8 cellular contexts compared by ENCODE assay signal in the genomic region with DNA sequence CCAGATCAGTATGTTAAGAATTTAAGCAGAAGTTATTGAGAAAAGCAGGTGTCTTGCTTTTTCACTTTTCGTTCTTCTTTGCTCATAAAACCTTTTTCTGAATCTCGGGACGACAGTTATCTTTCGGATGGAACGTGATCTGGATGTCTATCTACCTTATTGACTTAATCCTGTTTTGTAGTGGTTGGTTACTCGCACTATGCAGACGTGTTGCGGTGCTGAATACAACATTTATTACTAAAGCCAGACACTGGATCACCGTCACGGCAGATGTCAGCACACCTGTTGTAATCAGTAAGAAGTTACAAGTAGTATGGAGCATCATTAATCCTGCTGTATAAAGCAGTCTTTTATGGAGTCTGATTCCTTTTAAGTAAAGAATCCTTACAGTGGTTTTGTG. TPM values are rescaled to one million over a fixed set of nuclear protein-coding genes. Genes with fewer than 3 reads are reported as not detected.
DNase-seq lines count a peak whose midpoint lies in the region; ATAC-seq, FAIRE-seq and TF ChIP-seq lines count a peak whose summit lies in the region.

No MANE protein-coding gene starts in this region.

- 1% methylated on average over 10 of the region's 10 CpGs for WGBS in HepG2 (ENCODE audit: low lambda C conversion rate)

- DNase-seq in LHCN-M2 (ENCODE audit: low read depth), result peak; percentile 59
- DNase-seq in adipocyte (ENCODE audit: low read depth), result peak; percentile 20
- DNase-seq in HepG2 (ENCODE audit: low spot score), result no peak
- DNase-seq in tibial artery, result no peak
- DNase-seq in AML-193 (lab: John Stamatoyannopoulos, UW), result no peak
- DNase-seq in ACHN, result no peak

- H3K27me3 ChIP-seq in ACC112 (ENCODE audit: insufficient read depth, low read length) (no peaks in the 10 kb centered on the region), adipocyte (replicated peaks; ENCODE audit: control insufficient read depth, insufficient read depth, low read length) (no peaks in the 10 kb centered on the region), HepG2 (ENCODE audit: control insufficient read depth in 1 of 2, insufficient read depth in 2 of 2, low read length in 2 of 2) (peaks cover 0 to 5% of the 10 kb centered on the region in 2 experiments; a peak in 1 of 5 replicates), tibial artery (no peaks in the 10 kb centered on the region)

- POLR2A ChIA-PET in HepG2 (lab: Yijun Ruan, JAX), result interaction anchor here (2.0 kb wide), 1 partner anchor 131 kb away, joined by 7 read pairs; no protein-coding TSS in a partner anchor

- TF ChIP-seq EP300 in HepG2 (IDR thresholded peaks at IDR 0.05; ENCODE audit: low read depth in 2 of 2, low read length in 2 of 2) (no peak), HepG2 (CRISPR knock-in tag; IDR thresholded peaks at IDR 0.05; ENCODE audit: borderline replicate concordance) (no peak)

- no peaks in the 10 kb centered on the region for H4K20me1 ChIP-seq in HepG2 (ENCODE audit: insufficient read depth, low read length)

- peaks cover 39% of the 10 kb centered on the region for H3K79me2 ChIP-seq in ACC112 (ENCODE audit: control insufficient read depth, insufficient read depth, low read length, unreplicated experiment)
- H3K79me2 ChIP-seq in HepG2 (ENCODE audit: insufficient read depth, low read length), result peaks cover 37% of the 10 kb centered on the region

- CTCF ChIA-PET in HepG2 (lab: Yijun Ruan, JAX; ENCODE audit: low intra/inter-chr PET ratio, low total read pairs), result no interaction called here

- H3K36me3 ChIP-seq in ACC112 (ENCODE audit: insufficient read depth, low read length) (no peaks in the 10 kb centered on the region), adipocyte (ENCODE audit: control insufficient read depth, insufficient read depth, low read length, severe bottlenecking) (no peaks in the 10 kb centered on the region), HepG2 (replicated peaks in 1 of 2; ENCODE audit: control insufficient read depth in 1 of 2, insufficient read depth in 2 of 2, low read length in 2 of 2) (no peaks in the 10 kb centered on the region; a peak in 1 of 5 replicates), tibial artery (no peaks in the 10 kb centered on the region)

- TF ChIP-seq POLR2A in HepG2 (IDR thresholded peaks at IDR 0.05; ENCODE audit: insufficient read depth in 1 of 2, low read depth in 2 of 2, low read length in 2 of 2), result no peak

- in situ Hi-C loops in HepG2 (cut with HindIII; ENCODE audit: extremely low pct_ligation_motif_present, low pct_unique_long_range_greater_than_20kb) (no loop called here), ACHN (cut with HindIII; ENCODE audit: low pct_ligation_motif_present, low pct_unique_long_range_greater_than_20kb, low sequenced_read_pairs) (no loop called here)

- ATAC-seq in GM18868 (IDR thresholded peaks at IDR 0.05; ENCODE audit: unreplicated experiment), result peak; percentile 21
- ATAC-seq in HepG2, result peak; percentile 64

- H3K4me3 ChIP-seq in ACC112 (ENCODE audit: low read depth, low read length), result peak overlapping the region; percentile 87
- peak overlapping the region; percentile 88 for H3K4me3 ChIP-seq in adipocyte (ENCODE audit: low read length)
- peak overlapping the region; percentile 84 to 91 (median 86) for H3K4me3 ChIP-seq in HepG2 (replicated peaks in 1 of 3; ENCODE audit: insufficient read depth in 1 of 3, low read depth in 2 of 3, low read length in 3 of 3)
- H3K4me3 ChIP-seq in tibial artery, result peak overlapping the region; percentile 77 to 83

- peaks cover 8% of the 10 kb centered on the region for H3K4me1 ChIP-seq in ACC112 (ENCODE audit: control insufficient read depth, insufficient read depth, low read length, unreplicated experiment)
- peaks cover 11% of the 10 kb centered on the region for H3K4me1 ChIP-seq in adipocyte (ENCODE audit: control insufficient read depth, insufficient read depth, low read length)
- H3K4me1 ChIP-seq in HepG2 (ENCODE audit: insufficient read depth, low read length), result peaks cover 29% of the 10 kb centered on the region
- H3K4me1 ChIP-seq in tibial artery, result peaks cover 0 to 22% (median 19%) of the 10 kb centered on the region in 4 donors

- H3K27ac ChIP-seq in ACC112 (ENCODE audit: low read depth, low read length) (peak overlapping the region; percentile 73), HepG2 (ENCODE audit: extremely low read length, insufficient read depth, low read length) (peak overlapping the region; percentile 84), tibial artery (peak overlapping the region; percentile 85 to 86)

- no peak for TF ChIP-seq RAD21 in HepG2 (CRISPR knock-in tag; IDR thresholded peaks at IDR 0.05)

- intact Hi-C loops in HepG2 (cut with micrococcal nuclease; ENCODE audit: unreplicated experiment), result loop anchor here (1.0 kb wide), 1 partner anchor 134 kb away; the partner anchor contains the start of gene E2F3
- intact Hi-C loops in tibial artery (cut with DNase I; ENCODE audit: low total_unique reads), result loop anchor here (10.0 kb wide), 1 partner anchor 320 kb away; the partner anchor contains the start of gene MBOAT1

- H3K4me2 ChIP-seq in HepG2 (ENCODE audit: low read depth, low read length), result peak overlapping the region; percentile 74

- no peaks in the 10 kb centered on the region for H3K9me3 ChIP-seq in adipocyte (ENCODE audit: control insufficient read depth, low read length)
- no peaks in the 10 kb centered on the region for H3K9me3 ChIP-seq in HepG2 (ENCODE audit: low read length)
- H3K9me3 ChIP-seq in tibial artery, result no peaks in the 10 kb centered on the region

- TF ChIP-seq CTCF in HepG2 (CRISPR knock-in tag; IDR thresholded peaks at IDR 0.05) (no peak), tibial artery (IDR thresholded peaks at IDR 0.05) (no peak)

- H2AFZ ChIP-seq in ACC112 (ENCODE audit: low read length, unreplicated experiment) (peak overlapping the region; percentile 95), HepG2 (ENCODE audit: low read length) (peak overlapping the region; percentile 91)

- H3K9ac ChIP-seq in adipocyte (ENCODE audit: low read length), result peak overlapping the region; percentile 87
- H3K9ac ChIP-seq in HepG2 (ENCODE audit: insufficient read depth, low read depth, low read length), result peak overlapping the region; percentile 86

- peak; percentile 12 for FAIRE-seq in HepG2 (lab: Jason Lieb, UNC)

- TSS peak; percentile 77 for BruUV-seq in HepG2 (replicated peaks; lab: Mats Ljungman, UMichigan)

TF ChIP-seq in HepG2, 621 proteins besides CTCF, POLR2A, EP300 and RAD21 (continues in another document):
- TF ChIP-seq ZNF772 (CRISPR knock-in tag; IDR thresholded peaks at IDR 0.05) (0 out of 2 replicates have a peak, but pooled peaks have one; percentile 12), SOX5 (CRISPR knock-in tag; IDR thresholded peaks at IDR 0.05; ENCODE audit: borderline replicate concordance) (no peak), ZNF337 (CRISPR knock-in tag; IDR thresholded peaks at IDR 0.05; ENCODE audit: borderline replicate concordance, low read depth) (0 out of 2 replicates have a peak, but pooled peaks have one; percentile 60), ZNF101 (CRISPR knock-in tag; IDR thresholded peaks at IDR 0.05; ENCODE audit: borderline replicate concordance, low read depth) (no peak), TEAD3 (CRISPR knock-in tag; optimal IDR thresholded peaks at IDR 0.05; ENCODE audit: borderline replicate concordance) (no peak), HOXD1 (CRISPR knock-in tag; IDR thresholded peaks at IDR 0.05) (no peak), ZNF207 (IDR thresholded peaks at IDR 0.05; ENCODE audit: borderline replicate concordance) (no peak), ZNF44 (CRISPR knock-in tag; IDR thresholded peaks at IDR 0.05) (0 out of 2 replicates have a peak, but pooled peaks have one; percentile 10), ZNF264 (CRISPR knock-in tag; IDR thresholded peaks at IDR 0.05) (0 out of 2 replicates have a peak, but pooled peaks have one; percentile 2), ZFP82 (CRISPR knock-in tag; IDR thresholded peaks at IDR 0.05; ENCODE audit: borderline replicate concordance) (no peak), DNMT3B (CRISPR knock-in tag; conservative IDR thresholded peaks at IDR 0.05) (no peak), ZBTB38 (CRISPR knock-in tag; IDR thresholded peaks at IDR 0.05) (no peak)
- TF ChIP-seq, protein P1, sequence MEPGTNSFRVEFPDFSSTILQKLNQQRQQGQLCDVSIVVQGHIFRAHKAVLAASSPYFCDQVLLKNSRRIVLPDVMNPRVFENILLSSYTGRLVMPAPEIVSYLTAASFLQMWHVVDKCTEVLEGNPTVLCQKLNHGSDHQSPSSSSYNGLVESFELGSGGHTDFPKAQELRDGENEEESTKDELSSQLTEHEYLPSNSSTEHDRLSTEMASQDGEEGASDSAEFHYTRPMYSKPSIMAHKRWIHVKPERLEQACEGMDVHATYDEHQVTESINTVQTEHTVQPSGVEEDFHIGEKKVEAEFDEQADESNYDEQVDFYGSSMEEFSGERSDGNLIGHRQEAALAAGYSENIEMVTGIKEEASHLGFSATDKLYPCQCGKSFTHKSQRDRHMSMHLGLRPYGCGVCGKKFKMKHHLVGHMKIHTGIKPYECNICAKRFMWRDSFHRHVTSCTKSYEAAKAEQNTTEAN (CRISPR knock-in tag; conservative IDR thresholded peaks at IDR 0.05), result 0 out of 2 replicates have a peak, but pooled peaks have one; percentile 1

RNA-seq across cellular contexts. Expression of gene CDKAL1, which starts 0.6 kb away (rescaled TPM):
- 16.7 and 17.9 TPM in 2 replicates for total RNA-seq in LHCN-M2 (2014; rRNA removed)
- polyA plus RNA-seq in LHCN-M2 (2012), result 4.9 TPM
- total RNA-seq in HepG2 (2016; rRNA removed; fragmentation: Illumina TruSeq; extraction: Trizol), result 27.7 and 33.6 TPM in 2 replicates
- 16.5 and 18.0 TPM in 2 replicates for total RNA-seq in HepG2 (2016; cell fraction: cytosol; rRNA removed; fragmentation: Illumina TruSeq; extraction: Trizol; ENCODE audit: low read depth)
- total RNA-seq in HepG2 (2016; cell fraction: insoluble cytoplasmic fraction; rRNA removed; fragmentation: Illumina TruSeq; extraction: Trizol), result 27.3 and 33.8 TPM in 2 replicates
- 16.7 and 20.2 TPM in 2 replicates for total RNA-seq in HepG2 (2016; cell fraction: membrane; rRNA removed; fragmentation: Illumina TruSeq; extraction: Trizol)
- 41.5 and 43.6 TPM in 2 replicates for total RNA-seq in HepG2 (2016; cell fraction: nucleus; rRNA removed; fragmentation: Illumina TruSeq; extraction: Trizol)
- polyA plus RNA-seq in HepG2 (2011; rRNA removed), result 8.0 and 9.5 TPM in 2 replicates
- 3.9 and 6.2 TPM in 2 replicates for polyA plus RNA-seq in HepG2 (2011; cell fraction: cytosol; rRNA removed)
- 7.2 and 9.0 TPM in 2 replicates for polyA plus RNA-seq in HepG2 (2011; cell fraction: nucleus; rRNA removed)
- 7.3 and 9.5 TPM in 2 replicates for polyA plus RNA-seq in HepG2 (2012)
- 1.5 and 1.6 TPM in 2 replicates for polyA plus RNA-seq in HepG2 (2016; cell fraction: cytosol; fragmentation: Illumina TruSeq; extraction: Trizol; ENCODE audit: low read depth)
- polyA plus RNA-seq in HepG2 (2016; cell fraction: insoluble cytoplasmic fraction; fragmentation: Illumina TruSeq; extraction: Trizol; ENCODE audit: low read depth), result 17.4 and 17.8 TPM in 2 replicates
- polyA plus RNA-seq in HepG2 (2016; cell fraction: membrane; fragmentation: Illumina TruSeq; extraction: Trizol; ENCODE audit: low read depth), result 3.8 and 5.1 TPM in 2 replicates
- polyA plus RNA-seq in HepG2 (2016; cell fraction: nucleus; fragmentation: Illumina TruSeq; extraction: Trizol; ENCODE audit: insufficient read depth, low read depth), result 16.9 and 17.3 TPM in 2 replicates
- 8.4 and 15.1 TPM in 2 replicates for polyA minus RNA-seq in HepG2 (2011; rRNA and poly(A)+ RNA removed; ENCODE audit: low replicate concordance)
- 15.5 and 16.7 TPM in 2 replicates for polyA minus RNA-seq in HepG2 (2011; cell fraction: cytosol; rRNA and poly(A)+ RNA removed)
- 55.4 and 60.9 TPM in 2 replicates for polyA minus RNA-seq in HepG2 (2011; cell fraction: nucleus; rRNA and poly(A)+ RNA removed)

Comparison
In these comparisons a context has a peak if more than half of its experiments do, and no peak if none do; other contexts are left out.
1. DNase-seq: peak in LHCN-M2 (single experiment) and adipocyte (single experiment); none in HepG2 (single experiment), tibial artery (0 of 2), AML-193 (0 of 2) and ACHN (single experiment).
2. Peak in every context shown above with its lines, with median percentiles within 50 percentile points of each other: H3K27ac ChIP-seq and H3K4me3 ChIP-seq.